7 cellular contexts compared by ENCODE assay signal in genomic region chr16:16325439-16325838, GRCh38. TPM values are rescaled to one million over a fixed set of nuclear protein-coding genes. Genes with fewer than 3 reads are reported as not detected.
DNase-seq lines count a peak whose midpoint lies in the region; ATAC-seq and TF ChIP-seq lines count a peak whose summit lies in the region.
"Not testable (repeated sequence)": the region's sequence is repeated elsewhere in the genome, so short reads cannot be mapped to it uniquely, and the experiment has no call there.

No MANE protein-coding gene starts in this region.

- not testable (repeated sequence) for H3K27me3 ChIP-seq in right lobe of liver, sigmoid colon, suprapubic skin

- ATAC-seq in WTC11; right lobe of liver; natural killer cell treated with Interleukin-12 subunit alpha and Interleukin-12 subunit beta and Interleukin-15 and Interleukin-18, amount 100 ng/mL, for 72 hours: not testable (repeated sequence)

- whole genome bisulfite sequencing in right lobe of liver (ENCODE audit: insufficient coverage, low coverage, low lambda C conversion rate, missing lambda C conversion rate): no CpG with 5 or more reads among the region's 16 CpGs
- 72 to 77% methylated on average over 7 of the region's 16 CpGs for WGBS in sigmoid colon, 2 donors
- WGBS in suprapubic skin: no CpG with 5 or more reads among the region's 16 CpGs

- not testable (repeated sequence) for TF ChIP-seq EP300 in sigmoid colon (IDR thresholded peaks at IDR 0.05); suprapubic skin (IDR thresholded peaks at IDR 0.05)

- TF ChIP-seq POLR2A in right lobe of liver (IDR thresholded peaks at IDR 0.05); sigmoid colon (IDR thresholded peaks at IDR 0.05); suprapubic skin (IDR thresholded peaks at IDR 0.05): not testable (repeated sequence)

- H3K9me3 Mint-ChIP-seq in WTC11; natural killer cell treated with Interleukin-12 subunit alpha and Interleukin-12 subunit beta and Interleukin-15 and Interleukin-18, amount 100 ng/mL, for 72 hours: not testable (repeated sequence)

- POLR2A ChIA-PET in WTC11 (lab: Charles Lee): not testable (repeated sequence)

- H3K36me3 ChIP-seq in right lobe of liver, sigmoid colon, suprapubic skin: not testable (repeated sequence)

- TF ChIP-seq CTCF in WTC11 (IDR thresholded peaks at IDR 0.05); right lobe of liver (IDR thresholded peaks at IDR 0.05); sigmoid colon (IDR thresholded peaks at IDR 0.05); suprapubic skin (IDR thresholded peaks at IDR 0.05): not testable (repeated sequence)

- peak; percentile 6 for DNase-seq in WTC11 (ENCODE audit: low spot score)
- DNase-seq in activated CD8-positive, alpha-beta memory T cell treated with anti-CD3 and anti-CD28 coated beads, Interleukin-2, amount 50 U/mL, for 48 hours: peak; percentile 46
- peak; percentile 29 for DNase-seq in cardiac septum (ENCODE audit: low spot score)
- peak in 2 of 3 donors; percentile 9 to 35 for DNase-seq in right lobe of liver
- DNase-seq in natural killer cell treated with Interleukin-12 subunit alpha and Interleukin-12 subunit beta and Interleukin-15 and Interleukin-18, amount 100 ng/mL, for 72 hours (ENCODE audit: low spot score): peak; percentile 39
- peak; percentile 27 for DNase-seq in sigmoid colon
- DNase-seq in suprapubic skin (ENCODE audit: low spot score in 2 of 2): peak; percentile 13 to 34

- not testable (repeated sequence) for H3K4me3 Mint-ChIP-seq in WTC11; natural killer cell treated with Interleukin-12 subunit alpha and Interleukin-12 subunit beta and Interleukin-15 and Interleukin-18, amount 100 ng/mL, for 72 hours

- H3K27ac ChIP-seq in right lobe of liver, sigmoid colon, suprapubic skin: not testable (repeated sequence)

- not testable (repeated sequence) for H3K27ac Mint-ChIP-seq in WTC11; natural killer cell treated with Interleukin-12 subunit alpha and Interleukin-12 subunit beta and Interleukin-15 and Interleukin-18, amount 100 ng/mL, for 72 hours

- CTCF ChIA-PET in WTC11 (lab: Charles Lee): not testable (repeated sequence)

- not testable (repeated sequence) for H3K4me1 ChIP-seq in right lobe of liver, sigmoid colon, suprapubic skin

- not testable (repeated sequence) for H3K4me3 ChIP-seq in right lobe of liver, sigmoid colon, suprapubic skin

- H3K27me3 Mint-ChIP-seq in WTC11 (ENCODE audit: low read depth); natural killer cell treated with Interleukin-12 subunit alpha and Interleukin-12 subunit beta and Interleukin-15 and Interleukin-18, amount 100 ng/mL, for 72 hours: not testable (repeated sequence)

- intact Hi-C loops in cardiac septum (cut with DNase I); right lobe of liver (cut with DNase I); sigmoid colon (cut with DNase I): not testable (repeated sequence)

- not testable (repeated sequence) for H3K4me1 Mint-ChIP-seq in WTC11; natural killer cell treated with Interleukin-12 subunit alpha and Interleukin-12 subunit beta and Interleukin-15 and Interleukin-18, amount 100 ng/mL, for 72 hours (ENCODE audit: low read depth in 2 of 2)

- H3K36me3 Mint-ChIP-seq in WTC11; natural killer cell treated with Interleukin-12 subunit alpha and Interleukin-12 subunit beta and Interleukin-15 and Interleukin-18, amount 100 ng/mL, for 72 hours: not testable (repeated sequence)

- H3K9me3 ChIP-seq in right lobe of liver, sigmoid colon, suprapubic skin: not testable (repeated sequence)

RNA-seq across cellular contexts. Expression of gene NPIPA7, which starts 53.5 kb away (rescaled TPM):
- total RNA-seq in WTC11 (2021): 4.9 to 8.5 TPM (median 7.1 TPM) in 3 replicates
- 5.5 TPM for total RNA-seq in cardiac septum
- total RNA-seq in right lobe of liver: 1 to 10 TPM; 1.8 to 10.0 (median 3.7) TPM
- 1 to 10 TPM; 1.7 to 2.4 TPM for total RNA-seq in natural killer cell treated with Interleukin-12 subunit alpha and Interleukin-12 subunit beta and Interleukin-15 and Interleukin-18, amount 100 ng/mL, for 72 hours
- total RNA-seq in sigmoid colon: 1 to 10 TPM in 3 of 4 donors, not detected in 1; 1.4 to 2.6 (median 2.6) TPM
- polyA plus RNA-seq in sigmoid colon: 10 to 100 TPM in 2 of 3 donors, 1 to 10 TPM in 1; 6.7 to 14.1 (median 10.8) TPM
- total RNA-seq in suprapubic skin: 10 to 100 TPM in 1 of 4 donors, 1 to 10 TPM in 3; 4.9 to 11.7 (median 9.8) TPM
